8 cellular contexts compared by ENCODE assay signal in the genomic region with DNA sequence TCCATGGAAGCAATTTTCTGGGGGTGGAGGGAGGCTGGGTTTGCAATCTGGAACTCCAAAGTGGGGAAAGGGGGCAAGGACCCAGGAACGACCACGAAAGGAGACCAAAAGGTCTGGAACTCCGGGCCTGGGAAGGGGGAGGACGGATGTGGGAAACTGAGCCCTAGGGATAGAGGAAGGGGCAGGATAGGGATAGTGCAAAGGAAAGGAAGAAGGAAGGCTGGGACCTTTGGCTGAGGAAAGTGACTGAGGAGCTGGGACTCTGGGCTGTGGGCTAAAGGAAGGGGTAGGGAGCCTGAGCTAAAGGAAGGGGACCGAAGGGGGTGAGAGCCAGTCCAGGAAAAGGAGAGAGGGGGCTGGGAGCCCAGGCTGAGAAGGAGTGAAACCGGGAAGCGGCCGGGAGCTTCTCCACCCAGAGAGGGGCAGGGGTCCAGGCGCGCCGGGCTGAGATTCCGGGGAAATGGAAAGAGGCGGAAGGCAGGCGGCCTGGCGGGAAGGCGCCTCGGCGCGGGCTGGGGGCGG.
A peak's percentile ranks its signal among the peaks of the same experiment; 100 is the strongest.
DNase-seq lines count a peak whose midpoint lies in the region; ATAC-seq lines count a peak whose summit lies in the region.

No MANE protein-coding gene starts in this region.

- H3K27ac ChIP-seq in BLaER1 (peak overlapping the region; percentile 86), HUES48 (ENCODE audit: low read depth, low read length) (peak overlapping the region; percentile 68), caudate nucleus (ENCODE audit: low read depth, low read length) (peak overlapping the region; percentile 67)

- H3K4me1 ChIP-seq in BLaER1 (peaks cover 50% of the 10 kb centered on the region), HUES48 (ENCODE audit: control insufficient read depth, insufficient read depth, low read length) (peaks cover 18% of the 10 kb centered on the region), mucosa of stomach (ENCODE audit: control insufficient read depth, insufficient read depth, low read length) (peaks cover 28% of the 10 kb centered on the region)

- H3K4me3 ChIP-seq in BLaER1 (peak overlapping the region; percentile 77), HUES48 (ENCODE audit: low read depth, low read length) (peak overlapping the region; percentile 70), mucosa of stomach (ENCODE audit: low read length) (peak overlapping the region; percentile 70)

- peak overlapping the region; percentile 99 for H3K4me2 ChIP-seq in BLaER1

- H3K27me3 ChIP-seq in BLaER1: no peaks in the 10 kb centered on the region
- H3K27me3 ChIP-seq in HUES48 (ENCODE audit: control insufficient read depth, insufficient read depth, low read length): no peaks in the 10 kb centered on the region
- H3K27me3 ChIP-seq in mucosa of stomach (ENCODE audit: control insufficient read depth, insufficient read depth, low read length): no peaks in the 10 kb centered on the region

- H4K20me1 ChIP-seq in BLaER1: peaks cover 37% of the 10 kb centered on the region; the same call in 1 of the 2 replicates

- H3K9ac ChIP-seq in BLaER1: peak overlapping the region; percentile 91
- peak overlapping the region; percentile 37 for H3K9ac ChIP-seq in HUES48 (ENCODE audit: low read depth, low read length)
- H3K9ac ChIP-seq in mucosa of stomach (ENCODE audit: low read length): peak overlapping the region; percentile 98

- no peaks in the 10 kb centered on the region for H3K9me3 ChIP-seq in BLaER1
- no peaks in the 10 kb centered on the region for H3K9me3 ChIP-seq in HUES48 (ENCODE audit: control insufficient read depth, insufficient read depth, low read length)
- H3K9me3 ChIP-seq in mucosa of stomach (ENCODE audit: control insufficient read depth, low read length): no peaks in the 10 kb centered on the region

- no peak for DNase-seq in caudate nucleus (lab: John Stamatoyannopoulos, UW)
- DNase-seq in C1 segment of cervical spinal cord (lab: John Stamatoyannopoulos, UW): no peak
- no peak for DNase-seq in stimulated activated CD4-positive, alpha-beta T cell treated with anti-CD3 and anti-CD28 coated beads, Interleukin-4, amount 100 ng/mL, for 1 hour
- no peak for DNase-seq in stimulated activated CD4-positive, alpha-beta T cell treated with anti-CD3 and anti-CD28 coated beads, Interleukin-12 subunit alpha, Interleukin-12 subunit beta, amount 100 ng/mL, for 4 hours

- H3K36me3 ChIP-seq in BLaER1 (no peaks in the 10 kb centered on the region), HUES48 (ENCODE audit: control insufficient read depth, insufficient read depth, low read length) (no peaks in the 10 kb centered on the region), mucosa of stomach (ENCODE audit: control insufficient read depth, insufficient read depth, low read length) (no peaks in the 10 kb centered on the region)

- ATAC-seq in GM19324 (IDR thresholded peaks at IDR 0.05; ENCODE audit: low FRiP score, unreplicated experiment): no peak

Comparison
In these comparisons a context has a peak if more than half of its experiments do, and no peak if none do; other contexts are left out.
1. H3K9ac ChIP-seq: peak in every context shown above with its lines; median percentile 98 in mucosa of stomach; 91 in BLaER1; 37 in HUES48.